16 cellular contexts compared by ENCODE assay signal in genomic region chr6:121443953-121444590, GRCh38. TPM values are rescaled to one million over a fixed set of nuclear protein-coding genes. Genes with fewer than 3 reads are reported as not detected.
DNase-seq lines count a peak whose midpoint lies in the region; ATAC-seq, FAIRE-seq and TF ChIP-seq lines count a peak whose summit lies in the region.
"Had no signal": no experiment of that assay in that cellular context is flagged by ENCODE, and none has a peak within 500 bp of the region (broad histone marks: within the 10 kb centered on the region; RNA-seq: fewer than 3 reads in every experiment).

No MANE protein-coding gene starts in this region.

- no peak for TF ChIP-seq RAD21 in GM12878 (IDR thresholded peaks at IDR 0.05; ENCODE audit: insufficient read depth, low read depth, low read length)

- H3K36me3 ChIP-seq in GM12878 (ENCODE audit: control insufficient read depth in 2 of 2, insufficient read depth in 2 of 2, low read length in 1 of 2): no peaks in the 10 kb centered on the region
- H3K36me3 ChIP-seq in iPS-20b (ENCODE audit: insufficient read depth, low read depth, low read length): peaks cover 86% of the 10 kb centered on the region
- peaks cover 16 to 19% of the 10 kb centered on the region in 2 donors for H3K36me3 ChIP-seq in thyroid gland

- intact Hi-C loops in GM12878 (cut with micrococcal nuclease; ENCODE audit: unreplicated experiment): no loop called here
- intact Hi-C loops in thyroid gland (cut with DNase I): no loop called here
- intact Hi-C loops in head of caudate nucleus (cut with DNase I): no loop called here

- no peaks in the 10 kb centered on the region for H4K20me1 ChIP-seq in GM12878 (ENCODE audit: control insufficient read depth, insufficient read depth)

- no peak overlapping the region for H3K4me2 ChIP-seq in GM12878 (ENCODE audit: control insufficient read depth, insufficient read depth)

- WGBS in GM12878 (ENCODE audit: insufficient coverage, insufficient replicate concordance, low lambda C conversion rate, missing lambda C conversion rate): 39% methylated on average over 3 of the region's 3 CpGs
- WGBS in thyroid gland, 2 donors: 56 to 61% methylated on average over 3 of the region's 3 CpGs

- no peak for TF ChIP-seq EP300 in GM12878 (IDR thresholded peaks at IDR 0.05; ENCODE audit: borderline replicate concordance in 1 of 2, control insufficient read depth in 1 of 2, low read depth in 2 of 2, low read length in 2 of 2)

- TF ChIP-seq POLR2A in GM12878 (IDR thresholded peaks at IDR 0.05; ENCODE audit: low read depth, low read length) (no peak), thyroid gland (IDR thresholded peaks at IDR 0.05) (no peak)

- POLR2A ChIA-PET in GM12878 (lab: Charles Lee): interaction anchor here (0.6 kb wide), 1 partner anchor 338 kb away, joined by 3 read pairs; no protein-coding TSS in a partner anchor

- peak in 2 of 3 experiments; percentile 4 to 52 for DNase-seq in NCI-H1417 (lab: John Stamatoyannopoulos, UW)
- DNase-seq in NCI-H1417 treated with DMSO at 0.1 percent for 48 hours (lab: John Stamatoyannopoulos, UW): no peak
- DNase-seq in GM12878 (ENCODE audit: low read depth, low spot score): no peak
- peak in 1 of 2 donors; percentile 31 for DNase-seq in thyroid gland
- DNase-seq in head of caudate nucleus: no peak
- DNase-seq in HK-2 (ENCODE audit: unreplicated experiment): no peak
- DNase-seq in central memory CD4-positive, alpha-beta T cell: no peak
- DNase-seq: cerebellar nuclear complex, DMS53, KG1, mucosa of descending colon, NCI-H2171 treated with DMSO at 0.1 percent for 48 hours, spleen had no signal

- H3K27me3 ChIP-seq in GM12878 (replicated peaks in 1 of 2; ENCODE audit: control insufficient read depth in 2 of 2, insufficient read depth in 2 of 2, low read length in 1 of 2): no peaks in the 10 kb centered on the region
- no peaks in the 10 kb centered on the region for H3K27me3 ChIP-seq in iPS-20b (ENCODE audit: insufficient read depth, low read length)
- H3K27me3 ChIP-seq in thyroid gland: no peaks in the 10 kb centered on the region

- in situ Hi-C loops in GM12878 (cut with MboI): no loop called here

- CTCF ChIA-PET in GM12878 (lab: Yijun Ruan, JAX): no interaction called here

- no TSS peak for BruUV-seq in GM12878 (replicated peaks; lab: Mats Ljungman, UMichigan)

- no peaks in the 10 kb centered on the region for H3K4me1 ChIP-seq in GM12878 (ENCODE audit: control insufficient read depth, insufficient read depth, low read length)
- peaks cover 43% of the 10 kb centered on the region for H3K4me1 ChIP-seq in iPS-20b (ENCODE audit: insufficient read depth, low read length)
- H3K4me1 ChIP-seq in thyroid gland: peaks cover 32% of the 10 kb centered on the region in 2 donors
- H3K4me1 ChIP-seq: spleen had no signal

- TF ChIP-seq CTCF in GM12878 (IDR thresholded peaks at IDR 0.05 in 2 of 3, conservative IDR thresholded peaks at IDR 0.05 in 1 of 3; ENCODE audit: control insufficient read depth in 2 of 3, extremely low read depth in 1 of 3, insufficient read depth in 1 of 3, low read depth in 3 of 3, low read length in 3 of 3) (no peak), thyroid gland (IDR thresholded peaks at IDR 0.05) (no peak)

- no peaks in the 10 kb centered on the region for H3K79me2 ChIP-seq in GM12878 (ENCODE audit: control insufficient read depth, insufficient read depth, low read length)

- no peak overlapping the region for H2AFZ ChIP-seq in GM12878 (ENCODE audit: control insufficient read depth, low read depth, low read length)

- H3K27ac ChIP-seq in GM12878 (ENCODE audit: control insufficient read depth, insufficient read depth) (no peak overlapping the region), iPS-20b (ENCODE audit: low read length) (no peak overlapping the region), thyroid gland (peak overlapping the region in 2 of 3 donors; percentile 4 to 51)
- H3K27ac ChIP-seq: 22Rv1, RWPE1, spleen had no signal

- RAD21 ChIA-PET in GM12878 (lab: Charles Lee; ENCODE audit: unreplicated experiment): interaction anchor here (0.6 kb wide), 1 partner anchor 20 kb away, joined by 3 read pairs; no protein-coding TSS in a partner anchor

- peak; percentile 35; the same call in 2 of the 3 replicates for ATAC-seq in GM12878
- ATAC-seq: mucosa of descending colon had no signal

- H3K9ac ChIP-seq in GM12878 (ENCODE audit: control insufficient read depth, insufficient read depth, low read length): no peak overlapping the region
- no peak overlapping the region for H3K9ac ChIP-seq in iPS-20b (ENCODE audit: low read depth, low read length)

- H3K9me3 ChIP-seq in GM12878 (replicated peaks; ENCODE audit: control insufficient read depth, insufficient read depth, low read length) (no peaks in the 10 kb centered on the region), iPS-20b (ENCODE audit: insufficient read depth, low read depth, low read length) (no peaks in the 10 kb centered on the region), thyroid gland (no peaks in the 10 kb centered on the region)
- H3K9me3 ChIP-seq: mucosa of descending colon, spleen had no signal

- SMC1A ChIA-PET in GM12878 (lab: Charles Lee; ENCODE audit: uncharacterized antibody, unreplicated experiment): interaction anchor here (0.5 to 0.6 kb wide), 2 partner anchors 25 to 265 kb away, joined by 3 read pairs; no protein-coding TSS in a partner anchor

- no peak for FAIRE-seq in GM12878 (lab: Jason Lieb, UNC)

- H3K4me3 ChIP-seq in GM12878: no peak overlapping the region
- peak overlapping the region; percentile 16; the same call in 1 of the 2 replicates for H3K4me3 ChIP-seq in iPS-20b (ENCODE audit: low read length)
- H3K4me3 ChIP-seq in thyroid gland (replicated peaks in 1 of 3): no peak overlapping the region
- H3K4me3 ChIP-seq: mucosa of descending colon, spleen had no signal

TF ChIP-seq in GM12878, 131 proteins besides CTCF, POLR2A, EP300 and RAD21:
- no peak for TF ChIP-seq TCF7 (IDR thresholded peaks at IDR 0.05; ENCODE audit: borderline replicate concordance)
- TF ChIP-seq CHD4 (IDR thresholded peaks at IDR 0.05): no peak
- no peak for TF ChIP-seq SREBF1 (IDR thresholded peaks at IDR 0.05; ENCODE audit: low read length)
- TF ChIP-seq TARDBP (IDR thresholded peaks at IDR 0.05; ENCODE audit: borderline replicate concordance): no peak
- no peak for TF ChIP-seq PBX3 (IDR thresholded peaks at IDR 0.05; ENCODE audit: insufficient replicate concordance, low read depth, low read length)
- TF ChIP-seq BHLHE40 (IDR thresholded peaks at IDR 0.05; ENCODE audit: borderline replicate concordance in 1 of 2, low read depth in 2 of 2, low read length in 1 of 2): no peak
- no peak for TF ChIP-seq MTA3 (IDR thresholded peaks at IDR 0.05; ENCODE audit: borderline replicate concordance, low read length)

RNA-seq across cellular contexts. Expression of gene GJA1, which starts 8.6 kb away (rescaled TPM):
- total RNA-seq in GM12878 (2013; cell fraction: nucleolus; rRNA removed): 0.21 TPM in 1 of 2 replicates, not detected in the other
- not detected in 2 replicates for total RNA-seq in GM12878 (2014; rRNA removed)
- not detected in 2 replicates for total RNA-seq in GM12878 (2014; rRNA removed; fragmentation: Illumina TruSeq; extraction: Trizol)
- 0.45 and 0.69 TPM in 2 replicates for total RNA-seq in GM12878 (2021)
- polyA plus RNA-seq in GM12878 (2011; ENCODE audit: low read depth): not detected
- not detected in 2 replicates for polyA plus RNA-seq in GM12878 (2011; rRNA removed)
- 0.03 TPM in 1 of 2 replicates, not detected in the other for polyA plus RNA-seq in GM12878 (2011; cell fraction: cytosol; rRNA removed)
- not detected in 2 replicates for polyA plus RNA-seq in GM12878 (2011; cell fraction: nucleus; rRNA removed)
- polyA plus RNA-seq in GM12878 (2012): not detected in 2 replicates
- polyA plus RNA-seq in GM12878 (2014; fragmentation: Illumina TruSeq; extraction: Trizol): not detected in 2 replicates
- polyA plus RNA-seq in GM12878 (2014; fragmentation: Nextera tagmentation; extraction: Ambion mirVana): not detected
- not detected in 2 replicates for polyA plus RNA-seq in GM12878 (2014; rRNA removed)
- polyA plus RNA-seq in GM12878 (2016; fragmentation: Nextera tagmentation; extraction: Ambion mirVana): under 1 TPM; 0.11 TPM
- 0.29 TPM in 1 of 2 replicates, not detected in the other for polyA minus RNA-seq in GM12878 (2011; rRNA and poly(A)+ RNA removed)
- polyA minus RNA-seq in GM12878 (2011; cell fraction: cytosol; rRNA and poly(A)+ RNA removed): not detected in 2 replicates
- not detected in 2 replicates for polyA minus RNA-seq in GM12878 (2011; cell fraction: nucleus; rRNA and poly(A)+ RNA removed)
- 100 to 1,000 TPM; 158 to 219 (median 197) TPM for total RNA-seq in thyroid gland

Comparison
In these comparisons a context has a peak if more than half of its experiments do, and no peak if none do; other contexts are left out.
1. DNase-seq: peak in NCI-H1417 (2 of 3); none in NCI-H1417 treated with DMSO at 0.1 percent for 48 hours (single experiment), GM12878 (single experiment), head of caudate nucleus (0 of 42), HK-2 (single experiment) and central memory CD4-positive, alpha-beta T cell (single experiment).
2. H3K27ac ChIP-seq: peak in thyroid gland (2 of 3); none in GM12878 (single experiment) and iPS-20b (single experiment).
3. RNA of gene GJA1, which starts 8.6 kb away (total RNA-seq): 158 to 219 TPM in thyroid gland; 0.21 to 0.69 TPM in GM12878; every median in the first group is over 10 times any median in the second.